ENCODE assay signal across 1 cellular context in genomic region chr20:31707258-31707615, GRCh38.
A peak's percentile ranks its signal among the peaks of the same experiment; 100 is the strongest.
TF ChIP-seq lines count a peak whose summit lies in the region.

No MANE protein-coding gene starts in this region.

TF ChIP-seq in HepG2, 621 proteins besides CTCF, POLR2A, EP300 and RAD21 (continued from another document and continues in another):
- TF ChIP-seq HMGXB4 (CRISPR knock-in tag; IDR thresholded peaks at IDR 0.05; ENCODE audit: borderline replicate concordance in 1 of 2, low read depth in 1 of 2) (peak in 1 of 2 experiments; percentile 2; a peak in 1 of 4 replicates), KDM5B (CRISPR knock-in tag; IDR thresholded peaks at IDR 0.05; ENCODE audit: borderline replicate concordance) (no peak), FOXP1 (IDR thresholded peaks at IDR 0.05) (no peak), FOXP1 (CRISPR knock-in tag; IDR thresholded peaks at IDR 0.05) (no peak), SRSF4 (IDR thresholded peaks at IDR 0.05; ENCODE audit: low read depth, low read length, poor library complexity, severe bottlenecking) (no peak), POLR2AphosphoS5 (IDR thresholded peaks at IDR 0.05; ENCODE audit: low read depth, low read length) (no peak), FOXA1 (IDR thresholded peaks at IDR 0.05) (no peak), FOXA1 (CRISPR knock-in tag; IDR thresholded peaks at IDR 0.05) (no peak), XBP1 (CRISPR knock-in tag; IDR thresholded peaks at IDR 0.05) (no peak), MTF2 (CRISPR knock-in tag; IDR thresholded peaks at IDR 0.05; ENCODE audit: borderline replicate concordance) (0 out of 2 replicates have a peak, but pooled peaks have one; percentile 12), BCL3 (CRISPR knock-in tag; IDR thresholded peaks at IDR 0.05) (no peak), CSRNP1 (CRISPR knock-in tag; IDR thresholded peaks at IDR 0.05) (peak; percentile 41; the same call in 1 of the 2 replicates), MIER2 (CRISPR knock-in tag; IDR thresholded peaks at IDR 0.05) (no peak), ZNF580 (CRISPR knock-in tag; IDR thresholded peaks at IDR 0.05; ENCODE audit: borderline replicate concordance, low read depth) (no peak), ZNF329 (CRISPR knock-in tag; IDR thresholded peaks at IDR 0.05; ENCODE audit: low read depth) (no peak), TSC22D2 (CRISPR knock-in tag; IDR thresholded peaks at IDR 0.05; ENCODE audit: borderline replicate concordance) (no peak), ZNF362 (CRISPR knock-in tag; IDR thresholded peaks at IDR 0.05; ENCODE audit: borderline replicate concordance) (no peak), MAZ (IDR thresholded peaks at IDR 0.05; ENCODE audit: borderline replicate concordance, low read depth, low read length) (no peak), MAZ (CRISPR knock-in tag; IDR thresholded peaks at IDR 0.05; ENCODE audit: low read depth) (no peak), ZSCAN9 (CRISPR knock-in tag; IDR thresholded peaks at IDR 0.05; ENCODE audit: borderline replicate concordance) (no peak), ZNF878 (CRISPR knock-in tag; IDR thresholded peaks at IDR 0.05) (no peak), ELF4 (CRISPR knock-in tag; IDR thresholded peaks at IDR 0.05; ENCODE audit: borderline replicate concordance) (0 out of 2 replicates have a peak, but pooled peaks have one; percentile 12), TAF15 (IDR thresholded peaks at IDR 0.05; ENCODE audit: low read depth, low read length, poor library complexity, severe bottlenecking) (no peak), JUND (CRISPR knock-in tag; IDR thresholded peaks at IDR 0.05) (no peak), ZNF205 (CRISPR knock-in tag; IDR thresholded peaks at IDR 0.05) (no peak), MAFK (conservative IDR thresholded peaks at IDR 0.05 in 1 of 2, IDR thresholded peaks at IDR 0.05 in 1 of 2; ENCODE audit: low read length in 2 of 2) (no peak), ZBTB4 (CRISPR knock-in tag; IDR thresholded peaks at IDR 0.05; ENCODE audit: borderline replicate concordance) (no peak), NPAS2 (CRISPR knock-in tag; IDR thresholded peaks at IDR 0.05; ENCODE audit: borderline replicate concordance) (no peak), ATF3 (CRISPR knock-in tag; IDR thresholded peaks at IDR 0.05) (no peak), FOXP4 (CRISPR knock-in tag; IDR thresholded peaks at IDR 0.05) (no peak), REPIN1 (CRISPR knock-in tag; IDR thresholded peaks at IDR 0.05; ENCODE audit: borderline replicate concordance, low read depth) (peak; percentile 16; the same call in 1 of the 2 replicates), SNAPC5 (CRISPR knock-in tag; IDR thresholded peaks at IDR 0.05; ENCODE audit: borderline replicate concordance) (0 out of 2 replicates have a peak, but pooled peaks have one; percentile 4), SP4 (CRISPR knock-in tag; IDR thresholded peaks at IDR 0.05) (no peak), ZNF503 (CRISPR knock-in tag; IDR thresholded peaks at IDR 0.05) (no peak), ZNF569 (CRISPR knock-in tag; IDR thresholded peaks at IDR 0.05; ENCODE audit: borderline replicate concordance) (no peak), ZSCAN30 (CRISPR knock-in tag; IDR thresholded peaks at IDR 0.05) (0 out of 2 replicates have a peak, but pooled peaks have one; percentile 74), POLR2G (IDR thresholded peaks at IDR 0.05; ENCODE audit: low read depth, low read length) (no peak), ZNF556 (CRISPR knock-in tag; IDR thresholded peaks at IDR 0.05; ENCODE audit: borderline replicate concordance) (no peak), NR0B2 (CRISPR knock-in tag; IDR thresholded peaks at IDR 0.05) (no peak), GFI1 (CRISPR knock-in tag; IDR thresholded peaks at IDR 0.05; ENCODE audit: borderline replicate concordance) (no peak; the same call in 1 of the 2 replicates), MYC (CRISPR knock-in tag; IDR thresholded peaks at IDR 0.05; ENCODE audit: borderline replicate concordance) (no peak), ZNF841 (CRISPR knock-in tag; IDR thresholded peaks at IDR 0.05; ENCODE audit: borderline replicate concordance) (no peak), ZNF562 (CRISPR knock-in tag; IDR thresholded peaks at IDR 0.05; ENCODE audit: borderline replicate concordance) (no peak), ZNF382 (CRISPR knock-in tag; IDR thresholded peaks at IDR 0.05; ENCODE audit: borderline replicate concordance) (no peak), GABPB1 (CRISPR knock-in tag; IDR thresholded peaks at IDR 0.05) (no peak), ZNF276 (CRISPR knock-in tag; IDR thresholded peaks at IDR 0.05; ENCODE audit: low read depth) (no peak), PBX3 (CRISPR knock-in tag; IDR thresholded peaks at IDR 0.05; ENCODE audit: borderline replicate concordance) (no peak), ZNF713 (CRISPR knock-in tag; IDR thresholded peaks at IDR 0.05) (no peak)
